13 cellular contexts compared by ENCODE assay signal in the genomic region with DNA sequence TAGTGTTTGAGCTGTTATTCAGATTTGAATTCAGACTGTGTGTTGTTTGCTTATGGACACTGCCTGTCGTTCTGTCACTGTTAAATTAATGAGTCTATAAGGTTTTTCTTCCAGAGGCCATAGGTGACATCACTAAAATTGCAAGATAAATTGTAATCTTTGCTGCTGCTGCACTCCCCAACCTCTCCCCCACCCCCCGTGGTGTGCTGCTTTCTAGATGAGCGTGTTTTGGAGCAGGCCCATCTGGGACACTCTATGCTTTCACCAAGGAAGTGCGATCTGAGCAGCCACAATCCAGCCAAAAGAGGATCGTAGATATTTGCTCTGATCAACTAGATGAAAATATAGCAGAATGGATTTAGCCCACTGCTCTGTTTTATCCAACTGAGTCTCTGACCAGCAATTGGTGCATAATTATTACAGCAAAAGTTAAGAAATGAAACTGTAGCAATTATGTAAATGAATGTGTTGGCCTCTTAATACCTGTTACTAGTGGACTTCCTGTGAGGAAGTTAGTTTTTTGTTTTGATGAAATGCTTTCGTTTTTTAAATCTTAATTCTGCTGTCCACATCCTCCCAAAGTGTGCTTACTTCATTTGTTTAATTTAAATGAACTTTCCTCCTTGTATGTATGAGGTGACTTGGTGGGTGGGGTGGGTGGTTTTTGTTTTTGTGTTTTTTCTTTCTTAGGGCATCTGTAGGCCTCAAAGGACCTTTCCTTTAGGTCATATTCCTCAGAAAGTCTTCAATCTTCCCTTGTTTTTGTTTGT. TPM values are rescaled to one million over a fixed set of nuclear protein-coding genes. Genes with fewer than 3 reads are reported as not detected.
DNase-seq lines count a peak whose midpoint lies in the region; ATAC-seq and TF ChIP-seq lines count a peak whose summit lies in the region.
"Had no signal": no experiment of that assay in that cellular context is flagged by ENCODE, and none has a peak within 500 bp of the region (broad histone marks: within the 10 kb centered on the region; RNA-seq: fewer than 3 reads in every experiment).

No MANE protein-coding gene starts in this region.

- H3K4me1 ChIP-seq in colonic mucosa, result no peaks in the 10 kb centered on the region

- intact Hi-C loops in colonic mucosa (cut with DNase I), result no loop called here

- H3K4me3 Mint-ChIP-seq in nephron progenitor cell, result no peak overlapping the region

- ATAC-seq in HG03108 (IDR thresholded peaks at IDR 0.05; ENCODE audit: unreplicated experiment), result peak; percentile 30
- no peak for ATAC-seq in GM19324 (IDR thresholded peaks at IDR 0.05; ENCODE audit: low FRiP score, unreplicated experiment)

- DNase-seq in GM06990 (ENCODE audit: extremely low read depth, insufficient read length) (peak; percentile 52), colonic mucosa (no peak), nephron progenitor cell (no peak), NCI-H2227 (lab: John Stamatoyannopoulos, UW; ENCODE audit: unreplicated experiment) (no peak), NK-92 (lab: John Stamatoyannopoulos, UW; ENCODE audit: unreplicated experiment) (no peak), DMS53 treated with DMSO at 0.1 percent for 48 hours (lab: John Stamatoyannopoulos, UW; ENCODE audit: unreplicated experiment) (no peak)
- DNase-seq: activated CD4-positive, alpha-beta T cell treated with anti-CD3 and anti-CD28 coated beads for 48 hours; Calu3; cerebellar nuclear complex; kidney; NK-92 treated with Interleukin-12 subunit alpha and Interleukin-12 subunit beta, amount 100 ng/mL, for 24 hours had no signal

- no peak overlapping the region for H3K9ac ChIP-seq in colonic mucosa (ENCODE audit: low read depth in 2 of 2, low read length in 2 of 2)

- TF ChIP-seq CTCF in GM06990 (IDR thresholded peaks at IDR 0.05; ENCODE audit: insufficient read depth, low read length, poor library complexity, severe bottlenecking), result no peak
- no peak for TF ChIP-seq CTCF in colonic mucosa (IDR thresholded peaks at IDR 0.05)
- no peak for TF ChIP-seq CTCF in nephron progenitor cell (IDR thresholded peaks at IDR 0.05)

- no peaks in the 10 kb centered on the region for H3K27me3 Mint-ChIP-seq in nephron progenitor cell (ENCODE audit: low read depth, poor library complexity)

- peaks cover 32% of the 10 kb centered on the region for H3K36me3 Mint-ChIP-seq in nephron progenitor cell (ENCODE audit: low read depth)

- no peak overlapping the region for H3K4me3 ChIP-seq in GM06990 (replicated peaks; ENCODE audit: low read depth, low read length)
- no peak overlapping the region for H3K4me3 ChIP-seq in colonic mucosa

- peaks cover 18% of the 10 kb centered on the region for H3K36me3 ChIP-seq in GM06990 (ENCODE audit: control insufficient read depth, insufficient read depth, low read length)
- H3K36me3 ChIP-seq in colonic mucosa, result peaks cover 4% of the 10 kb centered on the region

- peaks cover 37% of the 10 kb centered on the region for H3K4me1 Mint-ChIP-seq in nephron progenitor cell

- H3K27me3 ChIP-seq in GM06990 (replicated peaks; ENCODE audit: control insufficient read depth, insufficient read depth, low read length) (no peaks in the 10 kb centered on the region), colonic mucosa (no peaks in the 10 kb centered on the region)

- H3K9me3 Mint-ChIP-seq in nephron progenitor cell, result no peaks in the 10 kb centered on the region

- peak overlapping the region; percentile 16 for H3K27ac Mint-ChIP-seq in nephron progenitor cell

- H3K9me3 ChIP-seq in colonic mucosa, result no peaks in the 10 kb centered on the region

- H3K27ac ChIP-seq in colonic mucosa, result peak overlapping the region; percentile 19

RNA-seq across cellular contexts. Expression of a gene that starts 58.1 kb away (rescaled TPM):
- 10 to 100 TPM; 22.7 to 42.5 TPM for total RNA-seq in colonic mucosa

RNA-seq across cellular contexts. Expression of a gene that starts 58.4 kb away (rescaled TPM):
- total RNA-seq in colonic mucosa, result 10 to 100 TPM; 10.2 to 23.0 TPM
